20 cellular contexts compared by ENCODE assay signal in the genomic region with DNA sequence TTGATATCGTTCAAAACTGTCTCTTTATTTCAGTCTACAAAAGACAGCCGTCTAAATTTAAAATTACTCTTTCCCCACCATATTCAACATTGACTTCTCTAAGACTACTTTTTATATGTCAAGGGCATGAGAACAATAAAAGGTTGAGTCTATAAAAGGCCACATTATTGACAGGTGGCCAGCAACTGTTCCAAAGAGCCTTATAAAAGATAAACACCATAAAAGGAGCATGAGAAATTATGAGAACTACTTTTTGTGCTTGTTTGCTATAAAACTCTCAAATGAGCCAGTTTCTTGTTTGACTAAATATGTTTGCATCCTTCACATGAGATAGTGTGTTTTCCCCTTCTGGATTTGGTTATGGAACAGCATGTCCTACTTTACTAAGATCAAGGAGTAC.
"Had no signal": no experiment of that assay in that cellular context is flagged by ENCODE, and none has a peak within 500 bp of the region (broad histone marks: within the 10 kb centered on the region; RNA-seq: fewer than 3 reads in every experiment).

No MANE protein-coding gene starts in this region.

- H3K27me3 ChIP-seq: body of pancreas, dorsolateral prefrontal cortex, hepatocyte, transverse colon, uterus had no signal

- H3K9me3 ChIP-seq: body of pancreas, lower lobe of right lung, transverse colon, uterus had no signal

- DNase-seq: activated B cell treated with CpG ODN at 0.5 μM for 24 hours; activated CD4-positive, alpha-beta memory T cell treated with anti-CD3 and anti-CD28 coated beads for 36 hours; activated CD4-positive, alpha-beta T cell treated with anti-CD3 and anti-CD28 coated beads for 4 hours; activated naive CD8-positive, alpha-beta T cell treated with anti-CD3 and anti-CD28 coated beads for 36 hours; activated T-cell treated with anti-CD3 and anti-CD28 coated beads for 4 hours; dorsolateral prefrontal cortex; endodermal cell; foreskin fibroblast; left cardiac atrium; lower lobe of right lung; nephron progenitor cell; nucleus accumbens; stimulated activated CD4-positive, alpha-beta T cell treated with anti-CD3 and anti-CD28 coated beads, Interleukin-2, amount 100 ng/mL, for 24 hours; stimulated activated naive CD8-positive, alpha-beta T cell treated with anti-CD3 and anti-CD28 coated beads, Interleukin-15, Interleukin-2, amounts not matched to agents 100 U/mL and 50 U/mL, for 24 hours; substantia nigra; transverse colon; uterus had no signal

- H3K27ac ChIP-seq: epithelial cell of prostate, hepatocyte, lower lobe of right lung had no signal

- H3K4me1 ChIP-seq: body of pancreas, lower lobe of right lung, uterus had no signal

- H3K4me3 ChIP-seq: body of pancreas, dorsolateral prefrontal cortex, hepatocyte, lower lobe of right lung, transverse colon, uterus had no signal

- H3K36me3 ChIP-seq: lower lobe of right lung, transverse colon, uterus had no signal
